ENCODE assay signal across 23 cellular contexts in the genomic region with DNA sequence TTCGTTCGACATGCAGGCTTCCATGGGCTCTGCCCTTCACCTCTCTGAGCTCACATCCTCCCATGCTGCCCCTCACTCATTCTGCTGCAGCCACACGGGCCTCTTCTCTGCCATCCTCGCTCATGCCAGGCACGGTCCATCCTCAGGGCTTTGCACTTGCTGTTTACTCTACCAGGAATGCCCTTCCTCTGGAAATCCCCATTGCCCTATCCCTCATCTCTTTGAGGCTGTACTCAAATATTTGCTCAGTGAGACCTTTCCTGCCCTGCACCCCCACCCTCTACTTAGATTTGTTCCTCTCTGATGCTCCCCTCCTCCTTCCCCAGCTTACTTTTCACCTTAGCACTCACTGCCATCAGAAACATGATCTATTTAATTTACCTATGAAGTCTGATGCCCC.
DNase-seq lines count a peak whose midpoint lies in the region; ATAC-seq and TF ChIP-seq lines count a peak whose summit lies in the region.
"Had no signal": no experiment of that assay in that cellular context is flagged by ENCODE, and none has a peak within 500 bp of the region (broad histone marks: within the 10 kb centered on the region; RNA-seq: fewer than 3 reads in every experiment).

No MANE protein-coding gene starts in this region.

- H3K4me3 ChIP-seq in right atrium auricular region (no peak overlapping the region), right lobe of liver (no peak overlapping the region), osteoblast (ENCODE audit: insufficient read depth, low read length) (no peak overlapping the region)
- H3K4me3 ChIP-seq: BLaER1, GM12878 had no signal

- no peaks in the 10 kb centered on the region for H4K20me1 ChIP-seq in osteoblast (ENCODE audit: insufficient read depth, low read length)
- H4K20me1 ChIP-seq: BLaER1 had no signal

- H2AFZ ChIP-seq in osteoblast (ENCODE audit: low read length) = no peak overlapping the region

- H3K4me1 ChIP-seq in right atrium auricular region = no peaks in the 10 kb centered on the region
- H3K4me1 ChIP-seq in right lobe of liver = peaks cover 0 to 49% (median 0%) of the 10 kb centered on the region in 4 donors
- H3K4me1 ChIP-seq in osteoblast (ENCODE audit: insufficient read depth, low read length) = no peaks in the 10 kb centered on the region
- H3K4me1 ChIP-seq: BE2C had no signal

- WGBS in right lobe of liver (ENCODE audit: insufficient coverage, low coverage, low lambda C conversion rate, missing lambda C conversion rate) = 51% methylated on average over 5 of the region's 5 CpGs

- H3K9me3 ChIP-seq in right atrium auricular region (no peaks in the 10 kb centered on the region), right lobe of liver (no peaks in the 10 kb centered on the region), osteoblast (ENCODE audit: low read depth, low read length) (no peaks in the 10 kb centered on the region)
- H3K9me3 ChIP-seq: BE2C, BLaER1 had no signal

- H3K36me3 ChIP-seq in right atrium auricular region (no peaks in the 10 kb centered on the region), right lobe of liver (no peaks in the 10 kb centered on the region), osteoblast (ENCODE audit: insufficient read depth, low read length) (no peaks in the 10 kb centered on the region)
- H3K36me3 ChIP-seq: BE2C, BLaER1 had no signal

- H3K27me3 ChIP-seq in right atrium auricular region = no peaks in the 10 kb centered on the region
- H3K27me3 ChIP-seq in right lobe of liver = no peaks in the 10 kb centered on the region
- H3K27me3 ChIP-seq in osteoblast (ENCODE audit: insufficient read depth, low read length) = no peaks in the 10 kb centered on the region
- H3K27me3 ChIP-seq: BE2C, BLaER1 had no signal

- TF ChIP-seq POLR2A in right lobe of liver (IDR thresholded peaks at IDR 0.05) = no peak

- TF ChIP-seq CTCF in right atrium auricular region (IDR thresholded peaks at IDR 0.05) (no peak), right lobe of liver (IDR thresholded peaks at IDR 0.05) (no peak), osteoblast (IDR thresholded peaks at IDR 0.05; ENCODE audit: extremely low read depth, low read depth, low read length) (no peak)

- H3K27ac ChIP-seq in right atrium auricular region (peak overlapping the region; percentile 83 to 93), right lobe of liver (peak overlapping the region in 1 of 3 donors; percentile 60), osteoblast (ENCODE audit: low read depth, low read length) (no peak overlapping the region)
- H3K27ac ChIP-seq: BLaER1 had no signal

- ATAC-seq in left ventricle myocardium superior (no peak), left lobe of liver (peak; percentile 67), right lobe of liver (peak; percentile 69 to 86 (median 78))
- ATAC-seq: GM12878 had no signal

- H3K79me2 ChIP-seq in osteoblast (ENCODE audit: insufficient read depth, low read length) = no peaks in the 10 kb centered on the region

- DNase-seq in right atrium auricular region (ENCODE audit: low spot score) (no peak), left ventricle myocardium superior (no peak), left lobe of liver (ENCODE audit: low spot score) (no peak), right lobe of liver (peak in 2 of 3 donors; percentile 49 to 63), anterior cingulate cortex (lab: John Stamatoyannopoulos, UW) (no peak), osteoblast (ENCODE audit: insufficient read length, low spot score, missing footprints) (no peak)
- DNase-seq: 8988T; ACHN; BE2C; C1 segment of cervical spinal cord; CD4-positive, alpha-beta memory T cell; CD4-positive, CD25-positive, alpha-beta regulatory T cell; CD8-positive, alpha-beta memory T cell; COR-L47; DMS 273 treated with DMSO at 0.1 percent for 48 hours; DMS153; DMS53; DMS79; DND-41; EL; GDM1 had no signal

- H3K4me2 ChIP-seq in osteoblast (ENCODE audit: insufficient read depth, low read length) = no peak overlapping the region
- H3K4me2 ChIP-seq: BLaER1 had no signal

- intact Hi-C loops in left ventricle myocardium superior (cut with micrococcal nuclease) (no loop called here), right lobe of liver (cut with DNase I) (no loop called here)

Comparison
In these comparisons a context has a peak if more than half of its experiments do, and no peak if none do; other contexts are left out.
1. DNase-seq: peak in right lobe of liver (2 of 3); none in right atrium auricular region (single experiment), left ventricle myocardium superior (single experiment), left lobe of liver (single experiment), anterior cingulate cortex (0 of 58) and osteoblast (single experiment).